In the genomic region with DNA sequence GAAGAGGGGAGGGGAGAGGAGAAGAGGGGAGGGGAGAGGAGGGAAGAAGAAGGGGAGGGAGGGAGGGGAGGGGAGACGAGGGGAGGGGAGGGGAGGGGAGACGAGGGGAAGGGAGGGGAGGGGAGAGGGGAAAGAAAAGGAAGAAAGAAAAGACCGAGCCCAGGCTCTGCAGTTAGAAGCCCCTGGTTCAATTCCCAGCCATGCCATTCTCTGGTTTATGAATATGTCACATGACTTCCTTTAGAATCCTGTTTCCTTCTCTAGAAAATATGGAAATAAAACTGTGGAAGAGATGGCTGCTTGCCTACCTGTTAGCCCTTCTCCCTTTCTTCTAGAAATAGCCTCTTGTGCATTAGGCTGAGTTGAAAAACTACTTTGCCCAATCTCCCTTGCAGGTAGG, we compare ENCODE assay signal across 30 cellular contexts. TPM values are rescaled to one million over a fixed set of nuclear protein-coding genes. Genes with fewer than 3 reads are reported as not detected.
"Had no signal": no experiment of that assay in that cellular context is flagged by ENCODE, and none has a peak within 500 bp of the region (broad histone marks: within the 10 kb centered on the region; RNA-seq: fewer than 3 reads in every experiment).

No MANE protein-coding gene starts in this region.

- H3K27ac ChIP-seq: colonic mucosa, esophagus muscularis mucosa, foreskin keratinocyte, neutrophil, parathyroid adenoma, sigmoid colon, testis, tibial artery had no signal

- DNase-seq: colonic mucosa; effector memory CD4-positive, alpha-beta T cell; foreskin keratinocyte; natural killer cell; sigmoid colon; stimulated activated CD4-positive, alpha-beta T cell treated with anti-CD3 and anti-CD28 coated beads, Interleukin-2, amount 100 ng/mL, for 24 hours; stimulated activated CD4-positive, alpha-beta T cell treated with anti-CD3 and anti-CD28 coated beads, Interleukin-4, amount 100 ng/mL, for 24 hours; stimulated activated naive CD8-positive, alpha-beta T cell treated with anti-CD3 and anti-CD28 coated beads, Interleukin-15, Interleukin-2, amounts not matched to agents 100 U/mL and 50 U/mL, for 24 hours; substantia nigra; testis; tibial artery had no signal

- H3K27me3 ChIP-seq: foreskin keratinocyte, testis had no signal

- H3K79me2 ChIP-seq: parathyroid adenoma had no signal

- H3K4me1 ChIP-seq: colonic mucosa, esophagus muscularis mucosa, foreskin keratinocyte, parathyroid adenoma, sigmoid colon, testis, tibial artery had no signal

- H3K4me3 Mint-ChIP-seq: dendritic cell treated with granulocyte-macrophage colony-stimulating factor and Interleukin-4, amounts not matched to agents 40 ng/mL and 50 ng/mL, for 4 days; memory B cell; natural killer cell; neural crest cell; stimulated activated effector memory CD8-positive, alpha-beta T cell treated with anti-CD3 and anti-CD28 coated beads, Interleukin-12 subunit alpha, Interleukin-12 subunit beta, amount 100 ng/mL, for 72 hours; type B pancreatic cell had no signal

- H3K4me3 ChIP-seq: colonic mucosa, esophagus muscularis mucosa, lung, sigmoid colon, testis, tibial artery had no signal

- ATAC-seq: foreskin keratinocyte; left lobe of liver; natural killer cell; stimulated activated effector memory CD8-positive, alpha-beta T cell treated with anti-CD3 and anti-CD28 coated beads, Interleukin-12 subunit alpha, Interleukin-12 subunit beta, amount 100 ng/mL, for 72 hours; stimulated activated naive CD8-positive, alpha-beta T cell treated with anti-CD3 and anti-CD28 coated beads, Interleukin-15, Interleukin-2, amounts not matched to agents 100 U/mL and 50 U/mL, for 24 hours had no signal

- H3K9ac ChIP-seq: parathyroid adenoma had no signal

- H3K9me3 Mint-ChIP-seq: dendritic cell treated with granulocyte-macrophage colony-stimulating factor and Interleukin-4, amounts not matched to agents 40 ng/mL and 50 ng/mL, for 4 days; memory B cell; natural killer cell; neural crest cell; stimulated activated effector memory CD8-positive, alpha-beta T cell treated with anti-CD3 and anti-CD28 coated beads, Interleukin-12 subunit alpha, Interleukin-12 subunit beta, amount 100 ng/mL, for 72 hours; type B pancreatic cell had no signal

- H3K36me3 ChIP-seq: colonic mucosa, neutrophil, sigmoid colon, tibial artery had no signal

- H3K9me3 ChIP-seq: colonic mucosa, esophagus muscularis mucosa, neutrophil, sigmoid colon, testis, tibial artery had no signal

- H3K36me3 Mint-ChIP-seq: memory B cell; natural killer cell; stimulated activated effector memory CD8-positive, alpha-beta T cell treated with anti-CD3 and anti-CD28 coated beads, Interleukin-12 subunit alpha, Interleukin-12 subunit beta, amount 100 ng/mL, for 72 hours had no signal

- H3K27ac Mint-ChIP-seq: dendritic cell treated with granulocyte-macrophage colony-stimulating factor and Interleukin-4, amounts not matched to agents 40 ng/mL and 50 ng/mL, for 4 days; memory B cell; natural killer cell; progenitor cell of endocrine pancreas; stimulated activated effector memory CD8-positive, alpha-beta T cell treated with anti-CD3 and anti-CD28 coated beads, Interleukin-12 subunit alpha, Interleukin-12 subunit beta, amount 100 ng/mL, for 72 hours had no signal

- H3K4me1 Mint-ChIP-seq: natural killer cell; stimulated activated effector memory CD8-positive, alpha-beta T cell treated with anti-CD3 and anti-CD28 coated beads, Interleukin-12 subunit alpha, Interleukin-12 subunit beta, amount 100 ng/mL, for 72 hours had no signal

- H2AFZ ChIP-seq: parathyroid adenoma had no signal

RNA-seq across cellular contexts. Expression of gene TNNT1, which starts 14.3 kb away (rescaled TPM):
- total RNA-seq: neural crest cell had no signal

RNA-seq across cellular contexts. Expression of gene TNNI3, which starts 22.8 kb away (rescaled TPM):
- total RNA-seq: chondrocyte, endothelial cell of umbilical vein, esophagus muscularis mucosa, fibroblast of lung, left lobe of liver, liver, mononuclear cell, omental fat pad, sigmoid colon, urinary bladder had no signal

RNA-seq across cellular contexts. Expression of gene DNAAF3, which starts 31.7 kb away (rescaled TPM):
- total RNA-seq: natural killer cell, sigmoid colon, skeletal muscle tissue had no signal

RNA-seq across cellular contexts. Expression of gene SYT5, which starts 45.4 kb away (rescaled TPM):
- total RNA-seq: skeletal muscle tissue had no signal
